Comparison of ENCODE assay signal across 8 cellular contexts in the genomic region with DNA sequence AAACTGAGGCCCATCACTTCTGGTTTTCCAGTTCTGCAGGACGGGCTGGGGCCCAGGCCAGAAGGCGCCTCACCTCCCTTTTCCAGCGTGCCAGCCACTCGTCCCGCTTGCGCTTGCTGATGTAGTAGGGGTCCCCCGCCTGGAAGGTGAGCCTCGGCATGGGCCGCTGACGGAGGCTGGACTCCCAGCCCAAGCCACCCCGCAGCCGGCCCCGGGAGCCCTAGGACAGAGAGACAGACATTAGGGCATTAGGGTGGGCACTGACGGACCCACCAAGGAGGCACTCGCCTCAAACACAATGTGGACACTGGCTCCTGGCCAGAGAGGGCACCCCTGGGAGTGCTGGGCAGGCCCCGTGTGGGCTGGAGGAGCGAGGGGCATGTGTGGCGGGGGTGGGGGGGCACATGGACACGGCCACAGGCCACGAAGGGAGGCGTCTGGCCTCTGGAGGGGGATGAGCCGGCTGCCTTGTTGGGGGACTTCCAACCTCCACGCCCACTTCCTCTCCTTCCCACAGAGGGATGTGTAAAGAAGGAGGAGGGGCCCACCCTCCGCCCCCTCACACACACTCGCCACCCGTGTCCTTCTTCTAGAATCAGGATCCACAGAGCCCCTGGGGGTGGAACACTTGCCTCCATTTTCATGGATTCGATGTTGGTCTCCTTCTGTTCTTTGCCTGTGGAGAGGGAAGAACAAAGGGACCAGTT.
DNase-seq lines count a peak whose midpoint lies in the region; ATAC-seq and TF ChIP-seq lines count a peak whose summit lies in the region.

No MANE protein-coding gene starts in this region.

- no peak for TF ChIP-seq CTCF in GM20000 (IDR thresholded peaks at IDR 0.05; ENCODE audit: extremely low read depth, missing control alignments)

- 59% methylated on average over 27 of the region's 27 CpGs for WGBS in right cardiac atrium

- ATAC-seq in right cardiac atrium (peak; percentile 25 to 45), HG02798 (IDR thresholded peaks at IDR 0.05; ENCODE audit: poor library complexity, unreplicated experiment) (no peak)
- no peak for ATAC-seq in stimulated activated memory B cell treated with anti-CD40 and anti-IgM and Interleukin-4, amounts not matched to agents 10 μg/mL and 1 μg/mL and 100 μg/mL, for 72 hours

- peaks cover 77% of the 10 kb centered on the region for H3K4me1 Mint-ChIP-seq in activated T-cell treated with anti-CD3 and anti-CD28 coated beads, Interleukin-2, amount 50 U/mL, for 24 hours (ENCODE audit: low read depth)
- peaks cover 63% of the 10 kb centered on the region for H3K4me1 Mint-ChIP-seq in stimulated activated memory B cell treated with anti-CD40 and anti-IgM and Interleukin-4, amounts not matched to agents 10 μg/mL and 1 μg/mL and 100 μg/mL, for 72 hours

- H3K9me3 ChIP-seq in right cardiac atrium (ENCODE audit: control insufficient read depth, low read length), result no peaks in the 10 kb centered on the region

- H3K4me1 ChIP-seq in right cardiac atrium (ENCODE audit: control insufficient read depth, insufficient read depth, low read length), result peaks cover 2% of the 10 kb centered on the region

- no peaks in the 10 kb centered on the region for H3K9me3 Mint-ChIP-seq in activated T-cell treated with anti-CD3 and anti-CD28 coated beads, Interleukin-2, amount 50 U/mL, for 24 hours
- no peaks in the 10 kb centered on the region for H3K9me3 Mint-ChIP-seq in stimulated activated memory B cell treated with anti-CD40 and anti-IgM and Interleukin-4, amounts not matched to agents 10 μg/mL and 1 μg/mL and 100 μg/mL, for 72 hours

- H3K4me3 ChIP-seq in right cardiac atrium (ENCODE audit: low read length), result no peak overlapping the region

- no peaks in the 10 kb centered on the region for H3K27me3 Mint-ChIP-seq in activated T-cell treated with anti-CD3 and anti-CD28 coated beads, Interleukin-2, amount 50 U/mL, for 24 hours
- no peaks in the 10 kb centered on the region for H3K27me3 Mint-ChIP-seq in stimulated activated memory B cell treated with anti-CD40 and anti-IgM and Interleukin-4, amounts not matched to agents 10 μg/mL and 1 μg/mL and 100 μg/mL, for 72 hours

- H3K27ac Mint-ChIP-seq in activated T-cell treated with anti-CD3 and anti-CD28 coated beads, Interleukin-2, amount 50 U/mL, for 24 hours, result peak overlapping the region; percentile 95
- H3K27ac Mint-ChIP-seq in stimulated activated memory B cell treated with anti-CD40 and anti-IgM and Interleukin-4, amounts not matched to agents 10 μg/mL and 1 μg/mL and 100 μg/mL, for 72 hours, result peak overlapping the region; percentile 88

- intact Hi-C loops in right cardiac atrium (cut with DNase I), result loop anchor here in 1 of 4 donors (10.0 kb wide), 1 partner anchor 60 kb away; no protein-coding TSS in a partner anchor

- H3K27ac ChIP-seq in right cardiac atrium (ENCODE audit: low read length), result no peak overlapping the region

- no peaks in the 10 kb centered on the region for H3K27me3 ChIP-seq in right cardiac atrium (ENCODE audit: control insufficient read depth, insufficient read depth)

- H3K4me3 Mint-ChIP-seq in activated T-cell treated with anti-CD3 and anti-CD28 coated beads, Interleukin-2, amount 50 U/mL, for 24 hours, result no peak overlapping the region
- no peak overlapping the region for H3K4me3 Mint-ChIP-seq in stimulated activated memory B cell treated with anti-CD40 and anti-IgM and Interleukin-4, amounts not matched to agents 10 μg/mL and 1 μg/mL and 100 μg/mL, for 72 hours

- H3K36me3 Mint-ChIP-seq in activated T-cell treated with anti-CD3 and anti-CD28 coated beads, Interleukin-2, amount 50 U/mL, for 24 hours (ENCODE audit: low read depth), result peaks cover 86% of the 10 kb centered on the region
- H3K36me3 Mint-ChIP-seq in stimulated activated memory B cell treated with anti-CD40 and anti-IgM and Interleukin-4, amounts not matched to agents 10 μg/mL and 1 μg/mL and 100 μg/mL, for 72 hours, result peaks cover 11% of the 10 kb centered on the region

- DNase-seq in GM20000 (ENCODE audit: low spot score), result peak; percentile 69
- DNase-seq in activated T-cell treated with anti-CD3 and anti-CD28 coated beads, Interleukin-2, amount 50 U/mL, for 24 hours, result peak; percentile 67
- DNase-seq in right cardiac atrium, result peak; percentile 74 to 85 (median 81)
- DNase-seq in NCI-H2107 treated with DMSO at 0.1 percent for 48 hours (lab: John Stamatoyannopoulos, UW; ENCODE audit: unreplicated experiment), result no peak
- DNase-seq in COR-L47 (lab: John Stamatoyannopoulos, UW), result no peak
- DNase-seq in hippocampal formation (lab: John Stamatoyannopoulos, UW), result no peak

Comparison
In these comparisons a context has a peak if more than half of its experiments do, and no peak if none do; other contexts are left out.
1. DNase-seq: peak in GM20000 (single experiment), activated T-cell treated with anti-CD3 and anti-CD28 coated beads, Interleukin-2, amount 50 U/mL, for 24 hours (single experiment) and right cardiac atrium (3 of 3); none in NCI-H2107 treated with DMSO at 0.1 percent for 48 hours (single experiment), COR-L47 (single experiment) and hippocampal formation (0 of 2).
2. ATAC-seq: peak in right cardiac atrium (2 of 2); none in stimulated activated memory B cell treated with anti-CD40 and anti-IgM and Interleukin-4, amounts not matched to agents 10 μg/mL and 1 μg/mL and 100 μg/mL, for 72 hours (single experiment) and HG02798 (single experiment).